10 cellular contexts compared by ENCODE assay signal in genomic region chr22:19757140-19757984, GRCh38. TPM values are rescaled to one million over a fixed set of nuclear protein-coding genes. Genes with fewer than 3 reads are reported as not detected.
A peak's percentile ranks its signal among the peaks of the same experiment; 100 is the strongest.
DNase-seq lines count a peak whose midpoint lies in the region; ATAC-seq and TF ChIP-seq lines count a peak whose summit lies in the region.
"Had no signal": no experiment of that assay in that cellular context is flagged by ENCODE, and none has a peak within 500 bp of the region (broad histone marks: within the 10 kb centered on the region; RNA-seq: fewer than 3 reads in every experiment).

No MANE protein-coding gene starts in this region.

- H2AFZ ChIP-seq in SK-N-SH (ENCODE audit: low read depth) (no peak overlapping the region), OCI-LY3 (ENCODE audit: low read depth, low read length) (no peak overlapping the region)

- H3K27ac ChIP-seq in SK-N-SH (ENCODE audit: low read depth in 2 of 2, low read length in 1 of 2), result no peak overlapping the region
- H3K27ac ChIP-seq in OCI-LY3 (ENCODE audit: low read length), result no peak overlapping the region
- H3K27ac ChIP-seq: 22Rv1 had no signal

- TF ChIP-seq RAD21 in SK-N-SH (IDR thresholded peaks at IDR 0.05; ENCODE audit: low read length), result no peak

- H3K36me3 ChIP-seq in SK-N-SH (replicated peaks in 1 of 2; ENCODE audit: control insufficient read depth in 1 of 2, insufficient read depth in 2 of 2, low read length in 1 of 2) (no peaks in the 10 kb centered on the region), OCI-LY3 (replicated peaks; ENCODE audit: low read depth, low read length) (no peaks in the 10 kb centered on the region)

- 57% methylated on average over 7 of the region's 16 CpGs for WGBS in SK-N-SH (ENCODE audit: low lambda C conversion rate)

- H3K4me2 ChIP-seq in SK-N-SH, result no peak overlapping the region
- H3K4me2 ChIP-seq in OCI-LY3 (ENCODE audit: low read length), result peak overlapping the region; percentile 56

- H3K9me3 Mint-ChIP-seq in stimulated activated memory B cell treated with anti-CD40 and anti-IgM and Interleukin-4, amounts not matched to agents 10 μg/mL and 1 μg/mL and 100 μg/mL, for 72 hours, result no peaks in the 10 kb centered on the region

- peaks cover 6% of the 10 kb centered on the region for H3K36me3 Mint-ChIP-seq in stimulated activated memory B cell treated with anti-CD40 and anti-IgM and Interleukin-4, amounts not matched to agents 10 μg/mL and 1 μg/mL and 100 μg/mL, for 72 hours

- no peaks in the 10 kb centered on the region for H3K79me2 ChIP-seq in SK-N-SH (ENCODE audit: insufficient read depth)
- H3K79me2 ChIP-seq in OCI-LY3 (ENCODE audit: low read length), result no peaks in the 10 kb centered on the region

- H3K9ac ChIP-seq in SK-N-SH (no peak overlapping the region), OCI-LY3 (ENCODE audit: low read length) (no peak overlapping the region)

- H3K4me3 ChIP-seq in SK-N-SH (ENCODE audit: low read depth in 2 of 2, low read length in 1 of 2) (no peak overlapping the region), OCI-LY3 (ENCODE audit: low read length) (peak overlapping the region; percentile 71), epithelial cell of proximal tubule (ENCODE audit: low read depth, low read length) (peak overlapping the region; percentile 6)

- H3K4me1 ChIP-seq in SK-N-SH (ENCODE audit: control insufficient read depth in 1 of 2, insufficient read depth in 2 of 2, low read depth in 1 of 2, low read length in 1 of 2) (peaks cover 0 to 6% of the 10 kb centered on the region in 2 experiments; a peak in 2 of 4 replicates), OCI-LY3 (ENCODE audit: low read length) (peaks cover 5% of the 10 kb centered on the region)

- CTCF ChIA-PET in SK-N-SH (lab: Yijun Ruan, JAX), result interaction anchor here (1.0 to 2.4 kb wide), 16 partner anchors 12 to 153 kb away, joined by 3 to 15 read pairs (median 5); no protein-coding TSS in a partner anchor

- no peak for TF ChIP-seq CTCF in SK-N-SH (IDR thresholded peaks at IDR 0.05)
- TF ChIP-seq CTCF in OCI-LY3 (IDR thresholded peaks at IDR 0.05; ENCODE audit: low read depth, low read length), result no peak
- TF ChIP-seq CTCF in epithelial cell of proximal tubule (conservative IDR thresholded peaks at IDR 0.05; ENCODE audit: low read depth, low read length), result no peak

- H4K20me1 ChIP-seq in SK-N-SH (ENCODE audit: insufficient read depth), result no peaks in the 10 kb centered on the region
- H4K20me1 ChIP-seq in OCI-LY3 (ENCODE audit: insufficient read depth, low read length), result no peaks in the 10 kb centered on the region

- H3K9me3 ChIP-seq in SK-N-SH, result no peaks in the 10 kb centered on the region
- H3K9me3 ChIP-seq in OCI-LY3 (ENCODE audit: insufficient read depth, low read length), result no peaks in the 10 kb centered on the region

- DNase-seq in SK-N-SH (no peak), epithelial cell of proximal tubule (ENCODE audit: low read depth) (no peak), DMS153 treated with DMSO at 0.1 percent for 48 hours (lab: John Stamatoyannopoulos, UW; ENCODE audit: unreplicated experiment) (no peak), amniotic stem cell (lab: John Stamatoyannopoulos, UW) (no peak), NCI-H748 (lab: John Stamatoyannopoulos, UW; ENCODE audit: unreplicated experiment) (no peak)
- DNase-seq: NCI-H510A had no signal

- peak overlapping the region; percentile 69 for H3K4me3 Mint-ChIP-seq in stimulated activated memory B cell treated with anti-CD40 and anti-IgM and Interleukin-4, amounts not matched to agents 10 μg/mL and 1 μg/mL and 100 μg/mL, for 72 hours

- no peaks in the 10 kb centered on the region for H3F3A ChIP-seq in SK-N-SH (replicated peaks; ENCODE audit: insufficient read depth)

- POLR2A ChIA-PET in SK-N-SH (lab: Yijun Ruan, JAX), result no interaction called here

- H3K9me2 ChIP-seq in SK-N-SH, result no peaks in the 10 kb centered on the region

- peaks cover 41% of the 10 kb centered on the region for H3K4me1 Mint-ChIP-seq in stimulated activated memory B cell treated with anti-CD40 and anti-IgM and Interleukin-4, amounts not matched to agents 10 μg/mL and 1 μg/mL and 100 μg/mL, for 72 hours

- peak; percentile 10; the same call in 1 of the 3 replicates for ATAC-seq in SK-N-SH treated with all-trans-retinoic acid at 6 μM for 48 hours
- peak; percentile 61 for ATAC-seq in stimulated activated memory B cell treated with anti-CD40 and anti-IgM and Interleukin-4, amounts not matched to agents 10 μg/mL and 1 μg/mL and 100 μg/mL, for 72 hours

- TF ChIP-seq EP300 in SK-N-SH (IDR thresholded peaks at IDR 0.05; ENCODE audit: borderline replicate concordance in 1 of 2, low read depth in 1 of 2, low read length in 1 of 2), result no peak

- peaks cover 94% of the 10 kb centered on the region for H3K27me3 Mint-ChIP-seq in stimulated activated memory B cell treated with anti-CD40 and anti-IgM and Interleukin-4, amounts not matched to agents 10 μg/mL and 1 μg/mL and 100 μg/mL, for 72 hours

- H3K27ac Mint-ChIP-seq in stimulated activated memory B cell treated with anti-CD40 and anti-IgM and Interleukin-4, amounts not matched to agents 10 μg/mL and 1 μg/mL and 100 μg/mL, for 72 hours, result peak overlapping the region; percentile 8

- H3K27me3 ChIP-seq in SK-N-SH (ENCODE audit: insufficient read depth) (peaks cover 53% of the 10 kb centered on the region), OCI-LY3 (ENCODE audit: low read depth, low read length) (no peaks in the 10 kb centered on the region)

TF ChIP-seq in SK-N-SH treated with all-trans-retinoic acid at 6 μM for 48 hours, 23 proteins besides CTCF, POLR2A, EP300 and RAD21:
- TF ChIP-seq PPARA (CRISPR knock-in tag; IDR thresholded peaks at IDR 0.05; ENCODE audit: borderline replicate concordance) (no peak), TCF4 (CRISPR knock-in tag; IDR thresholded peaks at IDR 0.05; ENCODE audit: borderline replicate concordance) (no peak)
TF ChIP-seq in SK-N-SH treated with all-trans-retinoic acid at 6 μM for 48 hours: peak in this region for 0.

TF ChIP-seq in SK-N-SH, 30 proteins besides CTCF, POLR2A, EP300 and RAD21 (continues in another document):
- TF ChIP-seq JUND (IDR thresholded peaks at IDR 0.05) (no peak), MEF2A (IDR thresholded peaks at IDR 0.05; ENCODE audit: borderline replicate concordance, low read depth) (no peak), SIN3A (IDR thresholded peaks at IDR 0.05; ENCODE audit: borderline replicate concordance, low read depth, low read length) (no peak), FOXM1 (IDR thresholded peaks at IDR 0.05; ENCODE audit: low read depth) (no peak), PBX3 (IDR thresholded peaks at IDR 0.05) (no peak), EZH2phosphoT487 (IDR thresholded peaks at IDR 0.05; ENCODE audit: borderline replicate concordance, low read depth) (no peak), TCF12 (IDR thresholded peaks at IDR 0.05) (no peak), REST (IDR thresholded peaks at IDR 0.05; ENCODE audit: low read depth, low read length) (no peak), FOXJ3 (CRISPR knock-in tag; IDR thresholded peaks at IDR 0.05) (no peak), MXI1 (IDR thresholded peaks at IDR 0.05; ENCODE audit: low read depth, low read length) (no peak), ELF1 (IDR thresholded peaks at IDR 0.05) (no peak)

RNA-seq across cellular contexts. Expression of gene TBX1, which starts 3.2 kb away (rescaled TPM):
- polyA plus RNA-seq in SK-N-SH (2012; rRNA removed), result not detected in 2 replicates
- 0.07 TPM in 1 of 2 replicates, not detected in the other for polyA plus RNA-seq in SK-N-SH (2012; cell fraction: cytosol; rRNA removed)
- polyA plus RNA-seq in SK-N-SH (2012; cell fraction: nucleus; rRNA removed), result 0.29 and 0.41 TPM in 2 replicates
- not detected in 2 replicates for total RNA-seq in epithelial cell of proximal tubule

RNA-seq across cellular contexts. Expression of gene GP1BB, which starts 34.0 kb away (rescaled TPM):
- polyA plus RNA-seq in SK-N-SH (2012; rRNA removed), result 0.49 and 1.5 TPM in 2 replicates
- 0.49 and 0.85 TPM in 2 replicates for polyA plus RNA-seq in SK-N-SH (2012; cell fraction: cytosol; rRNA removed)
- polyA plus RNA-seq in SK-N-SH (2012; cell fraction: nucleus; rRNA removed), result 7.2 and 43.4 TPM in 2 replicates
- 0.81 TPM in 1 of 2 replicates, not detected in the other for total RNA-seq in epithelial cell of proximal tubule

RNA-seq across cellular contexts. Expression of gene SEPTIN5, which starts 43.1 kb away (rescaled TPM):
- 10.4 and 14.0 TPM in 2 replicates for polyA plus RNA-seq in SK-N-SH (2012; rRNA removed)
- polyA plus RNA-seq in SK-N-SH (2012; cell fraction: cytosol; rRNA removed), result 6.1 and 11.1 TPM in 2 replicates
- polyA plus RNA-seq in SK-N-SH (2012; cell fraction: nucleus; rRNA removed), result 34.8 and 52.6 TPM in 2 replicates
- total RNA-seq in epithelial cell of proximal tubule, result 3.7 and 3.9 TPM in 2 replicates

Comparison
In these comparisons a context has a peak if more than half of its experiments do, and no peak if none do; other contexts are left out.
1. H3K4me3 ChIP-seq: peak in OCI-LY3 (single experiment) and epithelial cell of proximal tubule (single experiment); none in SK-N-SH (0 of 2).